Comparison of ENCODE assay signal across 22 cellular contexts in the genomic region with DNA sequence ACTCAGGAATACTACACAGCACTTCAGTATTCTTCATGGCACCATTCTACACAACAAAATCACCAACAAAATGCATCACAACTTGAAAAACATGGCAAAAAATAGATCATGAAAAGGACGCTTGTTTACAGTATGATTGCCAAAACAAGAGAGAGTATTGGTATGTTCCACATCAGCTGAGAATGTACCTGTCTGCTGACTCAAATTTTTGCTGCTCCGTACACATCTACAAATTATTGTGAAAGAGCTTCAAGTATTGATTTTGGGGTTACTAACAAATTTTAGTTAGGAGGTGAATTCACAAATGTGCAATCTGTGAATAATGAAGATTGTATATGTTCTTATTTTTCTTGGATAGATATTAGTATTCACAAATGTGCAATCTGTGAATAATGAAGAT.
DNase-seq lines count a peak whose midpoint lies in the region; ATAC-seq, FAIRE-seq and TF ChIP-seq lines count a peak whose summit lies in the region.
"Had no signal": no experiment of that assay in that cellular context is flagged by ENCODE, and none has a peak within 500 bp of the region (broad histone marks: within the 10 kb centered on the region; RNA-seq: fewer than 3 reads in every experiment).

No MANE protein-coding gene starts in this region.

- H3K9me1 ChIP-seq in keratinocyte (ENCODE audit: control insufficient read depth, extremely low read depth, insufficient read depth, low read length) = no peaks in the 10 kb centered on the region

- H3K9me3 ChIP-seq in Karpas-422 (ENCODE audit: low read length) (peaks cover 9% of the 10 kb centered on the region), keratinocyte (ENCODE audit: control insufficient read depth, low read depth, low read length) (no peaks in the 10 kb centered on the region)
- H3K9me3 ChIP-seq in naive thymus-derived CD4-positive, alpha-beta T cell (ENCODE audit: control insufficient read depth in 2 of 3, low read length in 3 of 3) = peaks cover 0 to 37% (median 6%) of the 10 kb centered on the region in 3 experiments

- intact Hi-C loops in naive thymus-derived CD4-positive, alpha-beta T cell (cut with micrococcal nuclease) = no loop called here

- H3K4me1 Mint-ChIP-seq in neural crest cell = peaks cover under 1% of the 10 kb centered on the region
- peaks cover 3 to 16% (median 11%) of the 10 kb centered on the region in 7 donors for H3K4me1 Mint-ChIP-seq in naive thymus-derived CD4-positive, alpha-beta T cell
- H3K4me1 Mint-ChIP-seq: GM23338 had no signal

- no peak overlapping the region for H2AFZ ChIP-seq in Karpas-422 (ENCODE audit: low read length)
- no peak overlapping the region for H2AFZ ChIP-seq in keratinocyte (ENCODE audit: control insufficient read depth, low read length)
- H2AFZ ChIP-seq: GM23338 had no signal

- in situ Hi-C loops in KBM-7 (cut with MboI; ENCODE audit: low pct_unique_long_range_greater_than_20kb, low sequenced_read_pairs) = no loop called here

- H4K20me1 ChIP-seq in Karpas-422 (ENCODE audit: insufficient read depth, low read depth, low read length) (no peaks in the 10 kb centered on the region), keratinocyte (ENCODE audit: control insufficient read depth, extremely low read depth, insufficient read depth, low read length) (peaks cover 3% of the 10 kb centered on the region)
- H4K20me1 ChIP-seq: BLaER1 treated with 17β-estradiol and CSF1 and Interleukin-3, amounts not matched to agents 10 nM and 100 nM had no signal

- H3K36me3 ChIP-seq in Karpas-422 (ENCODE audit: insufficient read depth, low read length) (no peaks in the 10 kb centered on the region), keratinocyte (ENCODE audit: control insufficient read depth in 2 of 2, extremely low read depth in 1 of 2, insufficient read depth in 2 of 2, low read length in 2 of 2) (no peaks in the 10 kb centered on the region)
- H3K36me3 ChIP-seq in naive thymus-derived CD4-positive, alpha-beta T cell (ENCODE audit: control insufficient read depth in 2 of 3, insufficient read depth in 3 of 3, low read length in 3 of 3) = no peaks in the 10 kb centered on the region

- H3K4me1 ChIP-seq in Karpas-422 (ENCODE audit: low read length) (no peaks in the 10 kb centered on the region), keratinocyte (ENCODE audit: control insufficient read depth, extremely low read depth, insufficient read depth, low read length) (no peaks in the 10 kb centered on the region)
- no peaks in the 10 kb centered on the region for H3K4me1 ChIP-seq in naive thymus-derived CD4-positive, alpha-beta T cell (ENCODE audit: control insufficient read depth in 2 of 2, insufficient read depth in 2 of 2, low read length in 2 of 2)
- H3K4me1 ChIP-seq: BLaER1 treated with 17β-estradiol and CSF1 and Interleukin-3, amounts not matched to agents 10 nM and 100 nM had no signal

- peak; percentile 30 for FAIRE-seq in A204.1 (lab: Jason Lieb, UNC)
- peak; percentile 5 for FAIRE-seq in keratinocyte (lab: Jason Lieb, UNC)
- FAIRE-seq: GM12878, GM19239, H54 had no signal

- no peak overlapping the region for H3K4me3 Mint-ChIP-seq in neural crest cell
- no peak overlapping the region for H3K4me3 Mint-ChIP-seq in naive thymus-derived CD4-positive, alpha-beta T cell
- H3K4me3 Mint-ChIP-seq: B cell; CD8-positive, alpha-beta T cell; GM23338 had no signal

- no peaks in the 10 kb centered on the region for H3K9me2 ChIP-seq in Karpas-422 (replicated peaks; ENCODE audit: insufficient read depth, low read length)

- CTCF ChIA-PET in naive thymus-derived CD4-positive, alpha-beta T cell (lab: Charles Lee) = no interaction called here

- no peak overlapping the region for H3K27ac ChIP-seq in Karpas-422 (ENCODE audit: low read length)
- no peak overlapping the region for H3K27ac ChIP-seq in keratinocyte (ENCODE audit: control insufficient read depth, insufficient read depth, low read length)
- H3K27ac ChIP-seq in naive thymus-derived CD4-positive, alpha-beta T cell (ENCODE audit: low read depth, low read length) = no peak overlapping the region
- H3K27ac ChIP-seq: BLaER1 treated with 17β-estradiol and CSF1 and Interleukin-3, amounts not matched to agents 10 nM and 100 nM had no signal

- H3K4me2 ChIP-seq in Karpas-422 (ENCODE audit: low read depth, low read length, poor library complexity, severe bottlenecking) (no peak overlapping the region), keratinocyte (ENCODE audit: control insufficient read depth, extremely low read depth, insufficient read depth, low read depth, low read length) (no peak overlapping the region)
- H3K4me2 ChIP-seq: BLaER1 treated with 17β-estradiol and CSF1 and Interleukin-3, amounts not matched to agents 10 nM and 100 nM; GM23338 had no signal

- peaks cover 55% of the 10 kb centered on the region for H3K36me3 Mint-ChIP-seq in neural crest cell (ENCODE audit: low read depth)
- peaks cover 3 to 44% (median 9%) of the 10 kb centered on the region in 5 donors for H3K36me3 Mint-ChIP-seq in naive thymus-derived CD4-positive, alpha-beta T cell

- H3K79me2 ChIP-seq in Karpas-422 (ENCODE audit: low read length) = no peaks in the 10 kb centered on the region
- peaks cover 49% of the 10 kb centered on the region for H3K79me2 ChIP-seq in keratinocyte (ENCODE audit: control insufficient read depth, insufficient read depth, low read length)

- TF ChIP-seq CTCF in keratinocyte (optimal IDR thresholded peaks at IDR 0.05 in 1 of 3, IDR thresholded peaks at IDR 0.05 in 1 of 3, conservative IDR thresholded peaks at IDR 0.05 in 1 of 3; ENCODE audit: extremely low read depth in 1 of 3, insufficient read depth in 2 of 3, low read length in 3 of 3) = no peak
- TF ChIP-seq CTCF in neural crest cell (conservative IDR thresholded peaks at IDR 0.05) = no peak

- H3K9me3 Mint-ChIP-seq in neural crest cell = peaks cover 27% of the 10 kb centered on the region
- H3K9me3 Mint-ChIP-seq in naive thymus-derived CD4-positive, alpha-beta T cell = peaks cover 10 to 89% (median 47%) of the 10 kb centered on the region in 11 donors

- H3K27ac Mint-ChIP-seq in neural crest cell (ENCODE audit: unreplicated experiment) = peak overlapping the region; percentile 78
- H3K27ac Mint-ChIP-seq in naive thymus-derived CD4-positive, alpha-beta T cell = no peak overlapping the region
- H3K27ac Mint-ChIP-seq: B cell; CD8-positive, alpha-beta T cell; GM23338 had no signal

- no peaks in the 10 kb centered on the region for H3K27me3 Mint-ChIP-seq in neural crest cell (ENCODE audit: low read depth)
- H3K27me3 Mint-ChIP-seq in naive thymus-derived CD4-positive, alpha-beta T cell = peaks cover 0 to 2% (median 0%) of the 10 kb centered on the region in 5 donors
- H3K27me3 Mint-ChIP-seq: B cell had no signal

- POLR2A ChIA-PET in naive thymus-derived CD4-positive, alpha-beta T cell (lab: Charles Lee) = no interaction called here

- no peak for ATAC-seq in GM19023 (IDR thresholded peaks at IDR 0.05; ENCODE audit: unreplicated experiment)
- ATAC-seq in naive thymus-derived CD4-positive, alpha-beta T cell = no peak
- ATAC-seq: CD8-positive, alpha-beta T cell; GM12878; GM23338 had no signal

- H3K27me3 ChIP-seq in Karpas-422 (ENCODE audit: low read length) (no peaks in the 10 kb centered on the region), keratinocyte (ENCODE audit: control insufficient read depth, extremely low read depth, insufficient read depth, low read length) (no peaks in the 10 kb centered on the region)
- H3K27me3 ChIP-seq in naive thymus-derived CD4-positive, alpha-beta T cell (ENCODE audit: control insufficient read depth in 2 of 2, insufficient read depth in 2 of 2, low read length in 2 of 2) = no peaks in the 10 kb centered on the region
- H3K27me3 ChIP-seq: BLaER1 treated with 17β-estradiol and CSF1 and Interleukin-3, amounts not matched to agents 10 nM and 100 nM had no signal

- dilution Hi-C loops in keratinocyte (cut with MboI; ENCODE audit: extremely low pct_ligation_motif_present, low sequenced_read_pairs) = no loop called here

- peak; percentile 14 for DNase-seq in Karpas-422
- DNase-seq in keratinocyte (ENCODE audit: low read depth, low spot score) = no peak
- no peak for DNase-seq in neural crest cell (ENCODE audit: low read depth, low spot score)
- no peak for DNase-seq in KBM-7
- no peak for DNase-seq in naive thymus-derived CD4-positive, alpha-beta T cell
- no peak for DNase-seq in stimulated activated CD4-positive, alpha-beta T cell treated with anti-CD3 and anti-CD28 coated beads, Interleukin-4, amount 100 ng/mL, for 24 hours
- DNase-seq: 8988T; Calu3; CD8-positive, alpha-beta T cell; DMS 273 treated with DMSO at 0.1 percent for 48 hours; DMS53; DND-41; EL; HCEC 1CT had no signal

- H3K4me3 ChIP-seq in Karpas-422 (ENCODE audit: low read length) (no peak overlapping the region), keratinocyte (ENCODE audit: control insufficient read depth in 2 of 3, extremely low read depth in 1 of 3, insufficient read depth in 2 of 3, low read depth in 1 of 3, low read length in 3 of 3) (no peak overlapping the region)
- H3K4me3 ChIP-seq in naive thymus-derived CD4-positive, alpha-beta T cell (ENCODE audit: low read length) = no peak overlapping the region
- H3K4me3 ChIP-seq: BLaER1 treated with 17β-estradiol and CSF1 and Interleukin-3, amounts not matched to agents 10 nM and 100 nM; GM12878; GM23338 had no signal

- H3K9ac ChIP-seq in Karpas-422 (ENCODE audit: low read length) = no peak overlapping the region
- H3K9ac ChIP-seq in keratinocyte (ENCODE audit: control insufficient read depth, extremely low read depth, insufficient read depth, low read length) = no peak overlapping the region
- H3K9ac ChIP-seq: BLaER1 treated with 17β-estradiol and CSF1 and Interleukin-3, amounts not matched to agents 10 nM and 100 nM had no signal
